Comparison of ENCODE assay signal across 9 cellular contexts in genomic region chr20:41047279-41047974, GRCh38. TPM values are rescaled to one million over a fixed set of nuclear protein-coding genes. Genes with fewer than 3 reads are reported as not detected.
DNase-seq lines count a peak whose midpoint lies in the region; ATAC-seq and TF ChIP-seq lines count a peak whose summit lies in the region.
"Had no signal": no experiment of that assay in that cellular context is flagged by ENCODE, and none has a peak within 500 bp of the region (broad histone marks: within the 10 kb centered on the region; RNA-seq: fewer than 3 reads in every experiment).

No MANE protein-coding gene starts in this region.

- H3K36me3 ChIP-seq in upper lobe of right lung: no peaks in the 10 kb centered on the region

- intact Hi-C loops in activated naive CD4-positive, alpha-beta T cell treated with anti-CD3 and anti-CD28 coated beads for 36 hours (cut with micrococcal nuclease): loop anchor here (1.0 to 5.0 kb wide), 2 partner anchors 8 to 110 kb away; no protein-coding TSS in a partner anchor
- intact Hi-C loops in upper lobe of right lung (cut with DNase I): no loop called here

- CTCF ChIA-PET in activated naive CD4-positive, alpha-beta T cell treated with anti-CD3 and anti-CD28 coated beads for 36 hours (lab: Charles Lee): interaction anchor here (0.7 to 2.6 kb wide), 4 partner anchors 16 to 79 kb away, joined by 3 to 20 read pairs (median 5); no protein-coding TSS in a partner anchor

- peak overlapping the region; percentile 71 for H3K4me3 Mint-ChIP-seq in activated naive CD4-positive, alpha-beta T cell treated with anti-CD3 and anti-CD28 coated beads for 36 hours

- no peaks in the 10 kb centered on the region for H3K9me3 ChIP-seq in upper lobe of right lung

- peaks cover 64% of the 10 kb centered on the region for H3K4me1 ChIP-seq in upper lobe of right lung

- peak overlapping the region; percentile 51 for H3K27ac ChIP-seq in VCaP
- H3K27ac ChIP-seq in upper lobe of right lung: peak overlapping the region; percentile 56
- H3K27ac ChIP-seq: C4-2B had no signal

- peak overlapping the region; percentile 92 for H3K27ac Mint-ChIP-seq in activated naive CD4-positive, alpha-beta T cell treated with anti-CD3 and anti-CD28 coated beads for 36 hours

- H3K4me1 Mint-ChIP-seq in activated naive CD4-positive, alpha-beta T cell treated with anti-CD3 and anti-CD28 coated beads for 36 hours (ENCODE audit: low read depth): peaks cover 86% of the 10 kb centered on the region

- TF ChIP-seq CTCF in VCaP (conservative IDR thresholded peaks at IDR 0.05) (no peak), upper lobe of right lung (IDR thresholded peaks at IDR 0.05) (no peak), GM10266 (IDR thresholded peaks at IDR 0.05; ENCODE audit: control insufficient read depth, insufficient read depth, low read depth, missing control alignments) (no peak)

- no peaks in the 10 kb centered on the region for H3K9me3 Mint-ChIP-seq in activated naive CD4-positive, alpha-beta T cell treated with anti-CD3 and anti-CD28 coated beads for 36 hours

- H3K4me3 ChIP-seq in upper lobe of right lung: no peak overlapping the region

- DNase-seq in activated naive CD4-positive, alpha-beta T cell treated with anti-CD3 and anti-CD28 coated beads for 36 hours: peak; percentile 18
- no peak for DNase-seq in activated naive CD4-positive, alpha-beta T cell treated with anti-CD3 and anti-CD28 coated beads, Interleukin-2, amount 50 U/mL, for 16 hours
- no peak for DNase-seq in left lobe of liver (ENCODE audit: low spot score)
- no peak for DNase-seq in upper lobe of right lung
- DNase-seq in GM10266 (ENCODE audit: extremely low spot score): no peak
- DNase-seq in Ammon's horn (ENCODE audit: low spot score): no peak

- peak; percentile 57 for ATAC-seq in left lobe of liver
- peak; percentile 5 for ATAC-seq in upper lobe of right lung
- ATAC-seq in GM19467 (IDR thresholded peaks at IDR 0.05; ENCODE audit: unreplicated experiment): no peak

- H3K36me3 Mint-ChIP-seq in activated naive CD4-positive, alpha-beta T cell treated with anti-CD3 and anti-CD28 coated beads for 36 hours (ENCODE audit: low read depth): peaks cover 6% of the 10 kb centered on the region

- H3K27me3 ChIP-seq in upper lobe of right lung: no peaks in the 10 kb centered on the region

- no peaks in the 10 kb centered on the region for H3K27me3 Mint-ChIP-seq in activated naive CD4-positive, alpha-beta T cell treated with anti-CD3 and anti-CD28 coated beads for 36 hours (ENCODE audit: low read depth)

RNA-seq across cellular contexts. Expression of gene TOP1, which starts 18.8 kb away (rescaled TPM):
- total RNA-seq in activated naive CD4-positive, alpha-beta T cell treated with anti-CD3 and anti-CD28 coated beads for 36 hours: 10 to 100 TPM; 91.7 to 92.6 TPM
- total RNA-seq in left lobe of liver (18.0 TPM), upper lobe of right lung (67.6 TPM)
